8 cellular contexts compared by ENCODE assay signal in the genomic region with DNA sequence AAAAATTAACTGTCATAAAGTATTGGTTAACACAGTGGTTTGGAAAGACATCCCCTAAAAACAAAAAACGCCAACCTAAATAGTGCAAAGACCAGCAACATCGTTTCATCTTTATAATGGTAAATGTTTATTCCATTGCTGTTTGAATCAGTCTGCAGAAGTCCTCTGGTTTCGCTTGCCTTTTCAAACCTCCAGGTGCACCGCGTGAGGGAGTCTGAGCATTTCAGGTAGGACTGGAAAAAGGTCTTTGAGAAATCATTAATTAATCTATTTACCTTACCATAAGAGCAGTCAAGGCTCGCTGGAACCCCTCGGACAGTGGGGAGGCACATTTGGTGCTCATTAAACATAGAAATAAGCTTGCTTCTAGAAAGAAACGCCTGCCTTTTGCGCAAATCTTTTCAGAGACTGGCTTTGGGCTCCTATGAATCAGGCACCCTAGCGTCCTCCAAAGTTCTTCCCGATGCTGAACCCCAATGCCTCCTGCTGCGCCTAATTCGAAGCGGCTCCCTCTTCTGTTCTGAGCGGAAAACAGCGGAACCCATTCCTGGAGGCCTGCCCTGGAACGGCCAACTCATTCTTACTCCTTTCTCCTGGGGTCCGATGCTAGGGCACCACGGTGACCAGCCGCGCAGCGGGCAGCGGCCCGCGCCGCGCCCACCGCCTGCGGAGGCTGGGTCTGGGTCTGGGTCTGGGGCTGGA. TPM values are rescaled to one million over a fixed set of nuclear protein-coding genes. Genes with fewer than 3 reads are reported as not detected.
DNase-seq lines count a peak whose midpoint lies in the region; ATAC-seq and TF ChIP-seq lines count a peak whose summit lies in the region.

No MANE protein-coding gene starts in this region.

- H3K36me3 Mint-ChIP-seq in HFFc6 (ENCODE audit: low read depth), result 0 out of 2 replicates have a peak, but pooled peaks cover 6% of the 10 kb centered on the region
- peaks cover 2 to 21% of the 10 kb centered on the region in 2 donors for H3K36me3 Mint-ChIP-seq in naive B cell

- H3K4me3 Mint-ChIP-seq in HFFc6 (peak overlapping the region; percentile 78), naive B cell (peak overlapping the region; percentile 50 to 82 (median 66))

- H3K27ac Mint-ChIP-seq in HFFc6, result no peak overlapping the region
- no peak overlapping the region for H3K27ac Mint-ChIP-seq in naive B cell

- ATAC-seq in naive B cell (ENCODE audit: low read depth in 2 of 2) (no peak), omental fat pad (ENCODE audit: low FRiP score) (no peak), GM21526 (IDR thresholded peaks at IDR 0.05; ENCODE audit: low FRiP score, unreplicated experiment) (no peak)

- DNase-seq in CD1c-positive myeloid dendritic cell (ENCODE audit: extremely low spot score) (peak; percentile 33), HFFc6 (peak; percentile 15), cerebellar cortex (ENCODE audit: low spot score) (peak; percentile 42), naive B cell (no peak), omental fat pad (ENCODE audit: low spot score) (no peak), activated gamma-delta T cell treated with Interleukin-2 at 50 U/mL for 16 hours (no peak), cortex of kidney (lab: John Stamatoyannopoulos, UW) (no peak)

- H3K27me3 Mint-ChIP-seq in HFFc6 (ENCODE audit: insufficient read depth) (peaks cover 33% of the 10 kb centered on the region), naive B cell (peaks cover 71 to 78% (median 72%) of the 10 kb centered on the region in 3 donors)

- H3K4me1 Mint-ChIP-seq in HFFc6 (ENCODE audit: low read depth) (no peaks in the 10 kb centered on the region), naive B cell (peaks cover 0 to 7% (median 0%) of the 10 kb centered on the region in 3 donors)

- H3K9me3 Mint-ChIP-seq in HFFc6 (peaks cover 4% of the 10 kb centered on the region; the same call in 1 of the 2 replicates), naive B cell (peaks cover 2 to 18% (median 10%) of the 10 kb centered on the region in 7 donors)

- TF ChIP-seq CTCF in HFFc6 (IDR thresholded peaks at IDR 0.05), result 0 out of 2 replicates have a peak, but pooled peaks have one; percentile 30
- no peak for TF ChIP-seq CTCF in omental fat pad (IDR thresholded peaks at IDR 0.05)

RNA-seq across cellular contexts. Expression of a gene that starts 0.9 kb away (rescaled TPM):
- under 1 TPM in 5 of 6 experiments, not detected in 1; 0.07 to 0.15 (median 0.14) TPM for total RNA-seq in HFFc6 (2021; fragmentation: NEBNext Ultra II Directional; extraction: Animal tissue kit (Norgen Biotek cat#: 25700))
- polyA plus RNA-seq in naive B cell (ENCODE audit: low read depth in 6 of 6), result under 1 TPM in 1 of 6 donors, not detected in 5; 0.06 TPM
- 1 to 10 TPM in 1 of 4 donors, under 1 TPM in 2, not detected in 1; 0.44 to 1.1 (median 0.48) TPM for total RNA-seq in omental fat pad

Comparison
In these comparisons a context has a peak if more than half of its experiments do, and no peak if none do; other contexts are left out.
1. DNase-seq: peak in CD1c-positive myeloid dendritic cell (single experiment), HFFc6 (single experiment) and cerebellar cortex (single experiment); none in naive B cell (single experiment), omental fat pad (single experiment), activated gamma-delta T cell treated with Interleukin-2 at 50 U/mL for 16 hours (single experiment) and cortex of kidney (single experiment).